In the genomic region with DNA sequence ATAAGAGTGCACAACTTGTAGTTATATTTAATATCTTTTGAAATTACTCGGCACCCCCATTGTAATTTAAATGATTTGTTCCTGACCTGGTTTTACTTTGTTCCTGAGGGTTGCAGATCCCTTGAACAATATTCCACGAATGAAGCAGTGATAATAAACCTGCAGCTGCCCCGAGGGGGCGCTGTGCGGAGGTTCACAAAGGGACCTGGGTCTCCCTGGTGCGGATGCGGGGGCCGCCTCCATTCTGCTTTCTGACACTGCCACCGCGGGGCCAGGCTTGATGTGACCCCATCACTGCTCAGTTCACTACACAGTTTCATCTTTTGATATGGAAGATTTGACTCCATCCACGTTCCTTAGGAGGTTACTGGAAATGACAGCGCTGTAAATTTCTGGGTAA, we compare ENCODE assay signal across 3 cellular contexts.
TF ChIP-seq lines count a peak whose summit lies in the region.

No MANE protein-coding gene starts in this region.

TF ChIP-seq in SK-N-SH, 30 proteins besides CTCF, POLR2A, EP300 and RAD21 (continued from another document):
- TF ChIP-seq, protein P1, sequence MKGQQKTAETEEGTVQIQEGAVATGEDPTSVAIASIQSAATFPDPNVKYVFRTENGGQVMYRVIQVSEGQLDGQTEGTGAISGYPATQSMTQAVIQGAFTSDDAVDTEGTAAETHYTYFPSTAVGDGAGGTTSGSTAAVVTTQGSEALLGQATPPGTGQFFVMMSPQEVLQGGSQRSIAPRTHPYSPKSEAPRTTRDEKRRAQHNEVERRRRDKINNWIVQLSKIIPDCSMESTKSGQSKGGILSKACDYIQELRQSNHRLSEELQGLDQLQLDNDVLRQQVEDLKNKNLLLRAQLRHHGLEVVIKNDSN (IDR thresholded peaks at IDR 0.05; ENCODE audit: borderline replicate concordance, low read depth) = no peak
- TF ChIP-seq YY1 (IDR thresholded peaks at IDR 0.05; ENCODE audit: low read depth) (no peak), TEAD4 (IDR thresholded peaks at IDR 0.05; ENCODE audit: borderline replicate concordance, insufficient read depth) (no peak), TAF1 (IDR thresholded peaks at IDR 0.05; ENCODE audit: borderline replicate concordance, low read depth, low read length) (no peak), RFX5 (IDR thresholded peaks at IDR 0.05; ENCODE audit: low read length) (no peak)

TF ChIP-seq in SK-N-SH treated with all-trans-retinoic acid at 6 μM for 48 hours, 23 proteins besides CTCF, POLR2A, EP300 and RAD21 (continued from another document):
- TF ChIP-seq, protein P2, sequence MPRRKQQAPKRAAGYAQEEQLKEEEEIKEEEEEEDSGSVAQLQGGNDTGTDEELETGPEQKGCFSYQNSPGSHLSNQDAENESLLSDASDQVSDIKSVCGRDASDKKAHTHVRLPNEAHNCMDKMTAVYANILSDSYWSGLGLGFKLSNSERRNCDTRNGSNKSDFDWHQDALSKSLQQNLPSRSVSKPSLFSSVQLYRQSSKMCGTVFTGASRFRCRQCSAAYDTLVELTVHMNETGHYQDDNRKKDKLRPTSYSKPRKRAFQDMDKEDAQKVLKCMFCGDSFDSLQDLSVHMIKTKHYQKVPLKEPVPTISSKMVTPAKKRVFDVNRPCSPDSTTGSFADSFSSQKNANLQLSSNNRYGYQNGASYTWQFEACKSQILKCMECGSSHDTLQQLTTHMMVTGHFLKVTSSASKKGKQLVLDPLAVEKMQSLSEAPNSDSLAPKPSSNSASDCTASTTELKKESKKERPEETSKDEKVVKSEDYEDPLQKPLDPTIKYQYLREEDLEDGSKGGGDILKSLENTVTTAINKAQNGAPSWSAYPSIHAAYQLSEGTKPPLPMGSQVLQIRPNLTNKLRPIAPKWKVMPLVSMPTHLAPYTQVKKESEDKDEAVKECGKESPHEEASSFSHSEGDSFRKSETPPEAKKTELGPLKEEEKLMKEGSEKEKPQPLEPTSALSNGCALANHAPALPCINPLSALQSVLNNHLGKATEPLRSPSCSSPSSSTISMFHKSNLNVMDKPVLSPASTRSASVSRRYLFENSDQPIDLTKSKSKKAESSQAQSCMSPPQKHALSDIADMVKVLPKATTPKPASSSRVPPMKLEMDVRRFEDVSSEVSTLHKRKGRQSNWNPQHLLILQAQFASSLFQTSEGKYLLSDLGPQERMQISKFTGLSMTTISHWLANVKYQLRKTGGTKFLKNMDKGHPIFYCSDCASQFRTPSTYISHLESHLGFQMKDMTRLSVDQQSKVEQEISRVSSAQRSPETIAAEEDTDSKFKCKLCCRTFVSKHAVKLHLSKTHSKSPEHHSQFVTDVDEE (CRISPR knock-in tag; IDR thresholded peaks at IDR 0.05) = no peak
- TF ChIP-seq CSDC2 (CRISPR knock-in tag; IDR thresholded peaks at IDR 0.05) (no peak), TCF4 (CRISPR knock-in tag; IDR thresholded peaks at IDR 0.05; ENCODE audit: borderline replicate concordance) (no peak), PPARA (CRISPR knock-in tag; IDR thresholded peaks at IDR 0.05; ENCODE audit: borderline replicate concordance) (no peak), ZFP30 (CRISPR knock-in tag; IDR thresholded peaks at IDR 0.05) (no peak), GLIS3 (CRISPR knock-in tag; IDR thresholded peaks at IDR 0.05) (no peak), ZNF565 (CRISPR knock-in tag; conservative IDR thresholded peaks at IDR 0.05; ENCODE audit: low read depth) (no peak)
- TF ChIP-seq, protein P3, sequence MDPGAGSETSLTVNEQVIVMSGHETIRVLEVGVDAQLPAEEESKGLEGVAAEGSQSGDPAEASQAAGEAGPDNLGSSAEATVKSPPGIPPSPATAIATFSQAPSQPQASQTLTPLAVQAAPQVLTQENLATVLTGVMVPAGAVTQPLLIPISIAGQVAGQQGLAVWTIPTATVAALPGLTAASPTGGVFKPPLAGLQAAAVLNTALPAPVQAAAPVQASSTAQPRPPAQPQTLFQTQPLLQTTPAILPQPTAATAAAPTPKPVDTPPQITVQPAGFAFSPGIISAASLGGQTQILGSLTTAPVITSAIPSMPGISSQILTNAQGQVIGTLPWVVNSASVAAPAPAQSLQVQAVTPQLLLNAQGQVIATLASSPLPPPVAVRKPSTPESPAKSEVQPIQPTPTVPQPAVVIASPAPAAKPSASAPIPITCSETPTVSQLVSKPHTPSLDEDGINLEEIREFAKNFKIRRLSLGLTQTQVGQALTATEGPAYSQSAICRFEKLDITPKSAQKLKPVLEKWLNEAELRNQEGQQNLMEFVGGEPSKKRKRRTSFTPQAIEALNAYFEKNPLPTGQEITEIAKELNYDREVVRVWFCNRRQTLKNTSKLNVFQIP (CRISPR knock-in tag; IDR thresholded peaks at IDR 0.05; ENCODE audit: borderline replicate concordance, low read depth) = no peak
- TF ChIP-seq, protein P4, sequence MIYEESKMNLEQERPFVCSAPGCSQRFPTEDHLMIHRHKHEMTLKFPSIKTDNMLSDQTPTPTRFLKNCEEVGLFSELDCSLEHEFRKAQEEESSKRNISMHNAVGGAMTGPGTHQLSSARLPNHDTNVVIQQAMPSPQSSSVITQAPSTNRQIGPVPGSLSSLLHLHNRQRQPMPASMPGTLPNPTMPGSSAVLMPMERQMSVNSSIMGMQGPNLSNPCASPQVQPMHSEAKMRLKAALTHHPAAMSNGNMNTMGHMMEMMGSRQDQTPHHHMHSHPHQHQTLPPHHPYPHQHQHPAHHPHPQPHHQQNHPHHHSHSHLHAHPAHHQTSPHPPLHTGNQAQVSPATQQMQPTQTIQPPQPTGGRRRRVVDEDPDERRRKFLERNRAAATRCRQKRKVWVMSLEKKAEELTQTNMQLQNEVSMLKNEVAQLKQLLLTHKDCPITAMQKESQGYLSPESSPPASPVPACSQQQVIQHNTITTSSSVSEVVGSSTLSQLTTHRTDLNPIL (CRISPR knock-in tag; IDR thresholded peaks at IDR 0.05; ENCODE audit: low read depth) = no peak
- TF ChIP-seq, protein P5, sequence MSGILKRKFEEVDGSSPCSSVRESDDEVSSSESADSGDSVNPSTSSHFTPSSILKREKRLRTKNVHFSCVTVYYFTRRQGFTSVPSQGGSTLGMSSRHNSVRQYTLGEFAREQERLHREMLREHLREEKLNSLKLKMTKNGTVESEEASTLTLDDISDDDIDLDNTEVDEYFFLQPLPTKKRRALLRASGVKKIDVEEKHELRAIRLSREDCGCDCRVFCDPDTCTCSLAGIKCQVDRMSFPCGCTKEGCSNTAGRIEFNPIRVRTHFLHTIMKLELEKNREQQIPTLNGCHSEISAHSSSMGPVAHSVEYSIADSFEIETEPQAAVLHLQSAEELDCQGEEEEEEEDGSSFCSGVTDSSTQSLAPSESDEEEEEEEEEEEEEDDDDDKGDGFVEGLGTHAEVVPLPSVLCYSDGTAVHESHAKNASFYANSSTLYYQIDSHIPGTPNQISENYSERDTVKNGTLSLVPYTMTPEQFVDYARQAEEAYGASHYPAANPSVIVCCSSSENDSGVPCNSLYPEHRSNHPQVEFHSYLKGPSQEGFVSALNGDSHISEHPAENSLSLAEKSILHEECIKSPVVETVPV (CRISPR knock-in tag; IDR thresholded peaks at IDR 0.05) = no peak

TF ChIP-seq in GM23338, 12 proteins besides CTCF, POLR2A, EP300 and RAD21:
- TF ChIP-seq, protein P6, sequence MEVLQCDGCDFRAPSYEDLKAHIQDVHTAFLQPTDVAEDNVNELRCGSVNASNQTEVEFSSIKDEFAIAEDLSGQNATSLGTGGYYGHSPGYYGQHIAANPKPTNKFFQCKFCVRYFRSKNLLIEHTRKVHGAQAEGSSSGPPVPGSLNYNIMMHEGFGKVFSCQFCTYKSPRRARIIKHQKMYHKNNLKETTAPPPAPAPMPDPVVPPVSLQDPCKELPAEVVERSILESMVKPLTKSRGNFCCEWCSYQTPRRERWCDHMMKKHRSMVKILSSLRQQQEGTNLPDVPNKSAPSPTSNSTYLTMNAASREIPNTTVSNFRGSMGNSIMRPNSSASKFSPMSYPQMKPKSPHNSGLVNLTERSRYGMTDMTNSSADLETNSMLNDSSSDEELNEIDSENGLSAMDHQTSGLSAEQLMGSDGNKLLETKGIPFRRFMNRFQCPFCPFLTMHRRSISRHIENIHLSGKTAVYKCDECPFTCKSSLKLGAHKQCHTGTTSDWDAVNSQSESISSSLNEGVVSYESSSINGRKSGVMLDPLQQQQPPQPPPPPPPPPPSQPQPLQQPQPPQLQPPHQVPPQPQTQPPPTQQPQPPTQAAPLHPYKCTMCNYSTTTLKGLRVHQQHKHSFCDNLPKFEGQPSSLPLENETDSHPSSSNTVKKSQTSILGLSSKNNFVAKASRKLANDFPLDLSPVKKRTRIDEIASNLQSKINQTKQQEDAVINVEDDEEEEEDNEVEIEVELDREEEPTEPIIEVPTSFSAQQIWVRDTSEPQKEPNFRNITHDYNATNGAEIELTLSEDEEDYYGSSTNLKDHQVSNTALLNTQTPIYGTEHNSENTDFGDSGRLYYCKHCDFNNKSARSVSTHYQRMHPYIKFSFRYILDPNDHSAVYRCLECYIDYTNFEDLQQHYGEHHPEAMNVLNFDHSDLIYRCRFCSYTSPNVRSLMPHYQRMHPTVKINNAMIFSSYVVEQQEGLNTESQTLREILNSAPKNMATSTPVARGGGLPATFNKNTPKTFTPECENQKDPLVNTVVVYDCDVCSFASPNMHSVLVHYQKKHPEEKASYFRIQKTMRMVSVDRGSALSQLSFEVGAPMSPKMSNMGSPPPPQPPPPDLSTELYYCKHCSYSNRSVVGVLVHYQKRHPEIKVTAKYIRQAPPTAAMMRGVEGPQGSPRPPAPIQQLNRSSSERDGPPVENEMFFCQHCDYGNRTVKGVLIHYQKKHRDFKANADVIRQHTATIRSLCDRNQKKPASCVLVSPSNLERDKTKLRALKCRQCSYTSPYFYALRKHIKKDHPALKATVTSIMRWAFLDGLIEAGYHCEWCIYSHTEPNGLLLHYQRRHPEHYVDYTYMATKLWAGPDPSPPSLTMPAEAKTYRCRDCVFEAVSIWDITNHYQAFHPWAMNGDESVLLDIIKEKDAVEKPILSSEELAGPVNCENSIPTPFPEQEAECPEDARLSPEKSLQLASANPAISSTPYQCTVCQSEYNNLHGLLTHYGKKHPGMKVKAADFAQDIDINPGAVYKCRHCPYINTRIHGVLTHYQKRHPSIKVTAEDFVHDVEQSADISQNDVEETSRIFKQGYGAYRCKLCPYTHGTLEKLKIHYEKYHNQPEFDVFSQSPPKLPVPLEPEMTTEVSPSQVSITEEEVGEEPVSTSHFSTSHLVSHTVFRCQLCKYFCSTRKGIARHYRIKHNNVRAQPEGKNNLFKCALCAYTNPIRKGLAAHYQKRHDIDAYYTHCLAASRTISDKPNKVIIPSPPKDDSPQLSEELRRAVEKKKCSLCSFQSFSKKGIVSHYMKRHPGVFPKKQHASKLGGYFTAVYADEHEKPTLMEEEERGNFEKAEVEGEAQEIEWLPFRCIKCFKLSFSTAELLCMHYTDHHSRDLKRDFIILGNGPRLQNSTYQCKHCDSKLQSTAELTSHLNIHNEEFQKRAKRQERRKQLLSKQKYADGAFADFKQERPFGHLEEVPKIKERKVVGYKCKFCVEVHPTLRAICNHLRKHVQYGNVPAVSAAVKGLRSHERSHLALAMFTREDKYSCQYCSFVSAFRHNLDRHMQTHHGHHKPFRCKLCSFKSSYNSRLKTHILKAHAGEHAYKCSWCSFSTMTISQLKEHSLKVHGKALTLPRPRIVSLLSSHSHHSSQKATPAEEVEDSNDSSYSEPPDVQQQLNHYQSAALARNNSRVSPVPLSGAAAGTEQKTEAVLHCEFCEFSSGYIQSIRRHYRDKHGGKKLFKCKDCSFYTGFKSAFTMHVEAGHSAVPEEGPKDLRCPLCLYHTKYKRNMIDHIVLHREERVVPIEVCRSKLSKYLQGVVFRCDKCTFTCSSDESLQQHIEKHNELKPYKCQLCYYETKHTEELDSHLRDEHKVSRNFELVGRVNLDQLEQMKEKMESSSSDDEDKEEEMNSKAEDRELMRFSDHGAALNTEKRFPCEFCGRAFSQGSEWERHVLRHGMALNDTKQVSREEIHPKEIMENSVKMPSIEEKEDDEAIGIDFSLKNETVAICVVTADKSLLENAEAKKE (CRISPR knock-in tag; IDR thresholded peaks at IDR 0.05) = no peak
- TF ChIP-seq EZH2 (IDR thresholded peaks at IDR 0.05; ENCODE audit: low read depth, unreplicated experiment) = no peak
- TF ChIP-seq, protein P7, sequence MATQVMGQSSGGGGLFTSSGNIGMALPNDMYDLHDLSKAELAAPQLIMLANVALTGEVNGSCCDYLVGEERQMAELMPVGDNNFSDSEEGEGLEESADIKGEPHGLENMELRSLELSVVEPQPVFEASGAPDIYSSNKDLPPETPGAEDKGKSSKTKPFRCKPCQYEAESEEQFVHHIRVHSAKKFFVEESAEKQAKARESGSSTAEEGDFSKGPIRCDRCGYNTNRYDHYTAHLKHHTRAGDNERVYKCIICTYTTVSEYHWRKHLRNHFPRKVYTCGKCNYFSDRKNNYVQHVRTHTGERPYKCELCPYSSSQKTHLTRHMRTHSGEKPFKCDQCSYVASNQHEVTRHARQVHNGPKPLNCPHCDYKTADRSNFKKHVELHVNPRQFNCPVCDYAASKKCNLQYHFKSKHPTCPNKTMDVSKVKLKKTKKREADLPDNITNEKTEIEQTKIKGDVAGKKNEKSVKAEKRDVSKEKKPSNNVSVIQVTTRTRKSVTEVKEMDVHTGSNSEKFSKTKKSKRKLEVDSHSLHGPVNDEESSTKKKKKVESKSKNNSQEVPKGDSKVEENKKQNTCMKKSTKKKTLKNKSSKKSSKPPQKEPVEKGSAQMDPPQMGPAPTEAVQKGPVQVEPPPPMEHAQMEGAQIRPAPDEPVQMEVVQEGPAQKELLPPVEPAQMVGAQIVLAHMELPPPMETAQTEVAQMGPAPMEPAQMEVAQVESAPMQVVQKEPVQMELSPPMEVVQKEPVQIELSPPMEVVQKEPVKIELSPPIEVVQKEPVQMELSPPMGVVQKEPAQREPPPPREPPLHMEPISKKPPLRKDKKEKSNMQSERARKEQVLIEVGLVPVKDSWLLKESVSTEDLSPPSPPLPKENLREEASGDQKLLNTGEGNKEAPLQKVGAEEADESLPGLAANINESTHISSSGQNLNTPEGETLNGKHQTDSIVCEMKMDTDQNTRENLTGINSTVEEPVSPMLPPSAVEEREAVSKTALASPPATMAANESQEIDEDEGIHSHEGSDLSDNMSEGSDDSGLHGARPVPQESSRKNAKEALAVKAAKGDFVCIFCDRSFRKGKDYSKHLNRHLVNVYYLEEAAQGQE (IDR thresholded peaks at IDR 0.05; ENCODE audit: unreplicated experiment) = no peak
